Comparison of ENCODE assay signal across 1 cellular context in genomic region chr21:42245348-42246185, GRCh38.
TF ChIP-seq lines count a peak whose summit lies in the region.

No MANE protein-coding gene starts in this region.

TF ChIP-seq in H1, 55 proteins besides CTCF, POLR2A, EP300 and RAD21 (continued from another document):
- TF ChIP-seq TCF12 (IDR thresholded peaks at IDR 0.05; ENCODE audit: low read depth, low read length) (no peak), USF2 (IDR thresholded peaks at IDR 0.05; ENCODE audit: low read length) (no peak), SRF (IDR thresholded peaks at IDR 0.05; ENCODE audit: low read depth, low read length) (no peak), PHF8 (conservative IDR thresholded peaks at IDR 0.05; ENCODE audit: low read depth, low read length) (no peak), CHD2 (IDR thresholded peaks at IDR 0.05; ENCODE audit: low read length) (no peak), SP2 (IDR thresholded peaks at IDR 0.05; ENCODE audit: low read length) (no peak), MAX (IDR thresholded peaks at IDR 0.05) (peak; percentile 83), MAFK (IDR thresholded peaks at IDR 0.05; ENCODE audit: low read depth, low read length) (peak; percentile 99), TEAD4 (IDR thresholded peaks at IDR 0.05; ENCODE audit: low read depth, low read length) (peak; percentile 67; the same call in 1 of the 2 replicates), EGR1 (IDR thresholded peaks at IDR 0.05; ENCODE audit: borderline replicate concordance, low read depth, low read length) (no peak)
